ENCODE assay signal across 8 cellular contexts in the genomic region with DNA sequence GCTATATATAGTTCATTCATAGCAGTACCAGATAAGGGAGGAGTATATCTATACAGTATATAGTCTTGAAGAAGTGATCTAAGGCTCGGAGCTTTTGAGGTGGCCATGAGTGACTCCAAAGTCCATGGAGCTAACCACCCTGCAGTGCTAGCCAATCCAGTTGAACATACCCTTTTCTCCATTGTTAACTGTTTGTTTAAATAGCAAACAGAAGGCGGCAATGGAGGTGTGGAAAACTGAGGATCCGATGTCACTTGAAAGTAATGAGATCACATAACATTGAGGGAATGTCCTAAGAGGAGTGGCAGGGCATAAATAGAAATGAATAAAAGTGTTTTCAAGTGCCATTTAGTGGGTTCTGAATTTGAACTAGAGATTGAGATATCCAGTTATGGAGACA. TPM values are rescaled to one million over a fixed set of nuclear protein-coding genes. Genes with fewer than 3 reads are reported as not detected.
DNase-seq lines count a peak whose midpoint lies in the region; ATAC-seq and TF ChIP-seq lines count a peak whose summit lies in the region.

No MANE protein-coding gene starts in this region.

- no peaks in the 10 kb centered on the region for H3K4me1 ChIP-seq in hepatocyte (ENCODE audit: insufficient read depth)

- no peaks in the 10 kb centered on the region for H4K20me1 ChIP-seq in hepatocyte (ENCODE audit: insufficient read depth, poor library complexity, severe bottlenecking)

- H3K79me2 ChIP-seq in hepatocyte, result no peaks in the 10 kb centered on the region

- TF ChIP-seq CTCF in AG04450 (IDR thresholded peaks at IDR 0.05; ENCODE audit: low read depth, low read length) (no peak), hepatocyte (IDR thresholded peaks at IDR 0.05; ENCODE audit: poor library complexity) (no peak)

- H3K9me3 ChIP-seq in AG04450 (ENCODE audit: control insufficient read depth, insufficient read depth, low read length) (no peaks in the 10 kb centered on the region), hepatocyte (ENCODE audit: low read depth) (no peaks in the 10 kb centered on the region)

- WGBS in hepatocyte (ENCODE audit: low lambda C conversion rate, missing lambda C conversion rate), result 60% methylated on average over 3 of the region's 3 CpGs

- no peaks in the 10 kb centered on the region for H3K36me3 ChIP-seq in hepatocyte (replicated peaks; ENCODE audit: insufficient read depth, low read depth)

- no peak for DNase-seq in AG04450 (ENCODE audit: low read depth, low spot score)
- DNase-seq in HT-29 (ENCODE audit: low spot score), result peak; percentile 45
- DNase-seq in SW480 (ENCODE audit: low spot score), result peak; percentile 11
- peak; percentile 34 for DNase-seq in hepatocyte (ENCODE audit: low spot score)
- DNase-seq in AML-193 (lab: John Stamatoyannopoulos, UW), result no peak
- DNase-seq in medulla oblongata (ENCODE audit: extremely low spot score), result no peak
- DNase-seq in amygdala (lab: John Stamatoyannopoulos, UW), result no peak

- no peak overlapping the region for H3K4me2 ChIP-seq in hepatocyte

- CTCF ChIA-PET in AG04450 (lab: Charles Lee), result interaction anchor here (0.8 to 2.0 kb wide), 2 partner anchors 88 to 287 kb away, joined by 3 to 10 read pairs; no protein-coding TSS in a partner anchor

- ATAC-seq in GM19463 (IDR thresholded peaks at IDR 0.05; ENCODE audit: unreplicated experiment), result no peak

- POLR2A ChIA-PET in AG04450 (lab: Yijun Ruan, JAX), result interaction anchor here (1.7 kb wide), 1 partner anchor 12 kb away, joined by 8 read pairs; the partner anchor contains the start of gene SNAPC1

- H3K27me3 ChIP-seq in AG04450 (ENCODE audit: control insufficient read depth, insufficient read depth, low read length), result no peaks in the 10 kb centered on the region
- H3K27me3 ChIP-seq in hepatocyte, result no peaks in the 10 kb centered on the region

- no peak overlapping the region for H2AFZ ChIP-seq in hepatocyte

- H3K27ac ChIP-seq in AG04450 (ENCODE audit: low read depth, low read length) (no peak overlapping the region), hepatocyte (peak overlapping the region; percentile 4)

- no peaks in the 10 kb centered on the region for H3K9me2 ChIP-seq in hepatocyte (replicated peaks; ENCODE audit: insufficient read depth)

- peak overlapping the region; percentile 33 for H3K4me3 ChIP-seq in AG04450 (ENCODE audit: low read depth, low read length)
- no peak overlapping the region for H3K4me3 ChIP-seq in hepatocyte

RNA-seq across cellular contexts. Expression of gene SNAPC1, which starts 12.4 kb away (rescaled TPM):
- polyA plus RNA-seq in AG04450 (2011; rRNA removed), result 11.3 and 18.6 TPM in 2 replicates
- polyA minus RNA-seq in AG04450 (2011; rRNA and poly(A)+ RNA removed), result 2.9 and 4.9 TPM in 2 replicates
- 0.74 and 1.5 TPM in 2 replicates for total RNA-seq in HT-29 (2014; rRNA removed; shearing (Covaris generic))
- total RNA-seq in hepatocyte, result 7.7 and 10.5 TPM in 2 replicates
- polyA plus RNA-seq in hepatocyte, result 3.4 and 8.7 TPM in 2 replicates

RNA-seq across cellular contexts. Expression of gene HIF1A, which starts 54.6 kb away (rescaled TPM):
- polyA plus RNA-seq in AG04450 (2011; rRNA removed), result 210 and 262 TPM in 2 replicates
- 202 and 355 TPM in 2 replicates for polyA minus RNA-seq in AG04450 (2011; rRNA and poly(A)+ RNA removed)
- 36.5 and 40.6 TPM in 2 replicates for total RNA-seq in HT-29 (2014; rRNA removed; shearing (Covaris generic))
- total RNA-seq in hepatocyte, result 219 and 285 TPM in 2 replicates
- polyA plus RNA-seq in hepatocyte, result 169 and 181 TPM in 2 replicates

Comparison
In these comparisons a context has a peak if more than half of its experiments do, and no peak if none do; other contexts are left out.
1. DNase-seq: peak in HT-29 (single experiment), SW480 (single experiment) and hepatocyte (single experiment); none in AG04450 (single experiment), AML-193 (0 of 2), medulla oblongata (single experiment) and amygdala (0 of 56).